ENCODE assay signal across 8 cellular contexts in the genomic region with DNA sequence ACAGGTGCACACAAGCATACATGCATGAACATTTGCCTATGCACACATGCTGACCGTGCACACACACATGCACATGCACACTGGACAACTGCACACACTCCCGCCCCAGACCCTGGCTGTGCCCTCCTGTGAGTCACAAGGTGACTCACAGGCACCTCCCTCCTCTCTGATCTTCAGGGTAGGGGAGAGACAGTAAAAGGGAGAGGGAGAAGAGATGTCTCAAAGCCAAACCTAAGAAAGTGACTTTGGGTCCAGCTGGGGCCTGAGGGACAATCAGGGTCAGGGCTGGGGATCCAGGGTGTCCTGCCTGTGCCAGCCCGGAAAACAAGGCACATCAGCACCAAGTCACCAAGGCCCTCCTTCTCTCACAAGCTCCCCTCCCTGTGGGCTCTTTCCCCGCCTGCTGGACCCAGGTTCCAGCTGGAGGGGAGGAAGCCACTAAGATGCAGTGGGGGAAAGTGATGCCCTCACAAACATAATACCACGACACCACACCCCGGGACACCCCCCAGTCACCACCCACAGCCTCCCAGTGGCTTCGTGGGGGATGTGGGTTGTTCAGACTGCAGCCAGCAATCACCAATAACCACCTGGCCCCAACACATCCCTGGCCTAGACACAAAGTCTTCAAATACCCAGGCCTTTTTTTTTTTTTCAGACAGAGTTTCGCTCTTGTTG. TPM values are rescaled to one million over a fixed set of nuclear protein-coding genes. Genes with fewer than 3 reads are reported as not detected.
A peak's percentile ranks its signal among the peaks of the same experiment; 100 is the strongest.
DNase-seq lines count a peak whose midpoint lies in the region; ATAC-seq and TF ChIP-seq lines count a peak whose summit lies in the region.

No MANE protein-coding gene starts in this region.

- ATAC-seq in natural killer cell: peak; percentile 84 to 95 (median 85)

- intact Hi-C loops in natural killer cell (cut with micrococcal nuclease): loop anchor here (5.0 kb wide), 2 partner anchors 33 to 42 kb away; no protein-coding TSS in a partner anchor

- in situ Hi-C loops in G401 (cut with HindIII; ENCODE audit: low sequenced_read_pairs): no loop called here

- H3K4me1 Mint-ChIP-seq in natural killer cell (peaks cover 7 to 42% of the 10 kb centered on the region in 2 donors), progenitor cell of endocrine pancreas (ENCODE audit: low read depth) (peaks cover 3% of the 10 kb centered on the region)

- TF ChIP-seq CTCF in natural killer cell (IDR thresholded peaks at IDR 0.05) (no peak), progenitor cell of endocrine pancreas (IDR thresholded peaks at IDR 0.05; ENCODE audit: unreplicated experiment) (no peak)

- no peaks in the 10 kb centered on the region for H3K36me3 ChIP-seq in adipocyte (ENCODE audit: control insufficient read depth, insufficient read depth, low read length, severe bottlenecking)

- H3K36me3 Mint-ChIP-seq in natural killer cell: no peaks in the 10 kb centered on the region
- H3K36me3 Mint-ChIP-seq in progenitor cell of endocrine pancreas (ENCODE audit: insufficient read depth): no peaks in the 10 kb centered on the region

- H3K9me3 ChIP-seq in adipocyte (ENCODE audit: control insufficient read depth, low read length): no peaks in the 10 kb centered on the region

- peaks cover 7% of the 10 kb centered on the region for H3K4me1 ChIP-seq in adipocyte (ENCODE audit: control insufficient read depth, insufficient read depth, low read length)

- H3K27me3 ChIP-seq in adipocyte (replicated peaks; ENCODE audit: control insufficient read depth, insufficient read depth, low read length): no peaks in the 10 kb centered on the region

- H3K9me3 Mint-ChIP-seq in natural killer cell (no peaks in the 10 kb centered on the region), progenitor cell of endocrine pancreas (ENCODE audit: low read depth) (no peaks in the 10 kb centered on the region)

- no peak overlapping the region for H3K4me3 ChIP-seq in adipocyte (ENCODE audit: low read length)

- H3K4me3 Mint-ChIP-seq in natural killer cell: no peak overlapping the region
- H3K4me3 Mint-ChIP-seq in progenitor cell of endocrine pancreas (ENCODE audit: low read depth): no peak overlapping the region

- H3K27ac Mint-ChIP-seq in natural killer cell: peak overlapping the region in 1 of 2 donors; percentile 91
- no peak overlapping the region for H3K27ac Mint-ChIP-seq in progenitor cell of endocrine pancreas

- peak; percentile 34 for DNase-seq in GM04504 (ENCODE audit: low read depth)
- DNase-seq in M059J (ENCODE audit: low read depth): peak; percentile 86
- DNase-seq in adipocyte (ENCODE audit: low read depth): peak; percentile 37
- peak; percentile 63 for DNase-seq in natural killer cell
- DNase-seq in progenitor cell of endocrine pancreas (ENCODE audit: low spot score, unreplicated experiment): no peak
- no peak for DNase-seq in G401 (ENCODE audit: low spot score)
- DNase-seq in 8988T: no peak
- no peak for DNase-seq in NCI-H69 (lab: John Stamatoyannopoulos, UW)

- H3K9ac ChIP-seq in adipocyte (ENCODE audit: low read length): no peak overlapping the region

- H3K27me3 Mint-ChIP-seq in natural killer cell (ENCODE audit: low read depth in 2 of 2) (peaks cover 0 to 15% of the 10 kb centered on the region in 2 donors), progenitor cell of endocrine pancreas (no peaks in the 10 kb centered on the region)

RNA-seq across cellular contexts. Expression of a gene that starts 39.3 kb away (rescaled TPM):
- total RNA-seq in M059J (2014; rRNA removed; shearing (Covaris generic)): 4.5 and 7.2 TPM in 2 replicates
- total RNA-seq in natural killer cell (1 to 10 TPM in 1 of 3 donors, under 1 TPM in 2; 0.28 to 1.2 (median 0.31) TPM), progenitor cell of endocrine pancreas (6.7 and 7.1 TPM in 2 replicates)
- total RNA-seq in G401 (2014; rRNA removed; shearing (Covaris generic)): 5.0 and 17.1 TPM in 2 replicates

RNA-seq across cellular contexts. Expression of a gene that starts 53.0 kb away (rescaled TPM):
- 0.76 and 3.0 TPM in 2 replicates for total RNA-seq in M059J (2014; rRNA removed; shearing (Covaris generic))
- 10 to 100 TPM; 49.6 to 52.9 (median 50.0) TPM for total RNA-seq in natural killer cell
- 6.0 and 7.7 TPM in 2 replicates for total RNA-seq in progenitor cell of endocrine pancreas
- 7.9 and 9.6 TPM in 2 replicates for total RNA-seq in G401 (2014; rRNA removed; shearing (Covaris generic))

Comparison
In these comparisons a context has a peak if more than half of its experiments do, and no peak if none do; other contexts are left out.
1. DNase-seq: peak in GM04504 (single experiment), M059J (single experiment), adipocyte (single experiment) and natural killer cell (single experiment); none in progenitor cell of endocrine pancreas (single experiment), G401 (single experiment), 8988T (single experiment) and NCI-H69 (single experiment).